Comparison of ENCODE assay signal across 14 cellular contexts in genomic region chr12:117360551-117361311, GRCh38. TPM values are rescaled to one million over a fixed set of nuclear protein-coding genes. Genes with fewer than 3 reads are reported as not detected.
DNase-seq lines count a peak whose midpoint lies in the region; ATAC-seq and TF ChIP-seq lines count a peak whose summit lies in the region.
"Had no signal": no experiment of that assay in that cellular context is flagged by ENCODE, and none has a peak within 500 bp of the region (broad histone marks: within the 10 kb centered on the region; RNA-seq: fewer than 3 reads in every experiment).

No MANE protein-coding gene starts in this region.

- 0 to 1% methylated on average over 8 to 73 of the region's 86 CpGs for WGBS in tibial nerve, 2 donors

- ATAC-seq in lower lobe of right lung = no peak
- ATAC-seq in activated CD8-positive, alpha-beta memory T cell treated with anti-CD3 and anti-CD28 coated beads, Interleukin-2, amount 10 ng/mL, durations not matched to agents 7 days and 5 days = no peak
- ATAC-seq: activated CD4-positive, alpha-beta T cell treated with anti-CD3 and anti-CD28 coated beads for 36 hours; body of pancreas; left lobe of liver had no signal

- H3K4me3 ChIP-seq in breast epithelium (peak overlapping the region in 2 of 3 donors; percentile 40 to 53), lower lobe of right lung (peak overlapping the region; percentile 40), tibial nerve (peak overlapping the region in 3 of 4 donors; percentile 24 to 46 (median 25))
- H3K4me3 ChIP-seq: body of pancreas, MG63 had no signal

- H3K36me3 Mint-ChIP-seq in MCF 10A (ENCODE audit: insufficient read depth, unreplicated experiment) = no peaks in the 10 kb centered on the region
- no peaks in the 10 kb centered on the region for H3K36me3 Mint-ChIP-seq in activated CD8-positive, alpha-beta memory T cell treated with anti-CD3 and anti-CD28 coated beads, Interleukin-2, amount 10 ng/mL, durations not matched to agents 7 days and 5 days

- H3K27me3 Mint-ChIP-seq in MCF 10A (ENCODE audit: insufficient read depth, unreplicated experiment) = peaks cover 38% of the 10 kb centered on the region
- peaks cover 51% of the 10 kb centered on the region for H3K27me3 Mint-ChIP-seq in activated CD8-positive, alpha-beta memory T cell treated with anti-CD3 and anti-CD28 coated beads, Interleukin-2, amount 10 ng/mL, durations not matched to agents 7 days and 5 days

- no peaks in the 10 kb centered on the region for H3K4me1 ChIP-seq in breast epithelium
- no peaks in the 10 kb centered on the region for H3K4me1 ChIP-seq in lower lobe of right lung
- peaks cover 0 to 3% (median 0%) of the 10 kb centered on the region in 4 donors for H3K4me1 ChIP-seq in tibial nerve

- no peaks in the 10 kb centered on the region for H3K9me3 Mint-ChIP-seq in MCF 10A (ENCODE audit: unreplicated experiment)
- no peaks in the 10 kb centered on the region for H3K9me3 Mint-ChIP-seq in activated CD8-positive, alpha-beta memory T cell treated with anti-CD3 and anti-CD28 coated beads, Interleukin-2, amount 10 ng/mL, durations not matched to agents 7 days and 5 days (ENCODE audit: low read depth)
- H3K9me3 Mint-ChIP-seq: activated T-helper 1 cell treated with anti-CD3 and anti-CD28 coated beads, Interleukin-12 subunit alpha, Interleukin-12 subunit beta, Interleukin-2, Interleukin-4 antibody, amounts not matched to agents 30 ng/mL and 10 ng/mL and 1 ng/mL, durations not matched to agents 14 hours and 24 hours and 36 hours had no signal

- CTCF ChIA-PET in MCF 10A (lab: Yijun Ruan, JAX) = interaction anchor here (0.6 to 3.5 kb wide), 4 partner anchors 9 to 477 kb away, joined by 3 to 12 read pairs (median 4); no protein-coding TSS in a partner anchor
- CTCF ChIA-PET in activated CD8-positive, alpha-beta memory T cell treated with anti-CD3 and anti-CD28 coated beads, Interleukin-2, amount 10 ng/mL, durations not matched to agents 7 days and 5 days (lab: Charles Lee) = no interaction called here

- H3K4me1 Mint-ChIP-seq in MCF 10A (ENCODE audit: insufficient read depth, unreplicated experiment) = peaks cover 7% of the 10 kb centered on the region
- H3K4me1 Mint-ChIP-seq in activated CD8-positive, alpha-beta memory T cell treated with anti-CD3 and anti-CD28 coated beads, Interleukin-2, amount 10 ng/mL, durations not matched to agents 7 days and 5 days = no peaks in the 10 kb centered on the region
- H3K4me1 Mint-ChIP-seq: activated CD4-positive, alpha-beta T cell treated with anti-CD3 and anti-CD28 coated beads for 36 hours had no signal

- TF ChIP-seq POLR2A in breast epithelium (IDR thresholded peaks at IDR 0.05) (no peak), tibial nerve (IDR thresholded peaks at IDR 0.05) (no peak)

- no peak overlapping the region for H3K27ac ChIP-seq in breast epithelium
- H3K27ac ChIP-seq in lower lobe of right lung = no peak overlapping the region
- H3K27ac ChIP-seq in tibial nerve = peak overlapping the region in 1 of 4 donors; percentile 50
- H3K27ac ChIP-seq: body of pancreas had no signal

- H3K9me3 ChIP-seq in breast epithelium = no peaks in the 10 kb centered on the region
- no peaks in the 10 kb centered on the region for H3K9me3 ChIP-seq in lower lobe of right lung
- H3K9me3 ChIP-seq in tibial nerve = no peaks in the 10 kb centered on the region
- H3K9me3 ChIP-seq: body of pancreas, MG63 had no signal

- intact Hi-C loops in breast epithelium (cut with DNase I; ENCODE audit: low total_unique reads) = loop anchor here (5.0 to 10.0 kb wide), 2 partner anchors 234 to 1752 kb away; no protein-coding TSS in a partner anchor
- intact Hi-C loops in MCF 10A (cut with micrococcal nuclease) = no loop called here
- intact Hi-C loops in lower lobe of right lung (cut with DNase I) = no loop called here

- no peak overlapping the region for H3K27ac Mint-ChIP-seq in MCF 10A (ENCODE audit: low read depth, unreplicated experiment)
- H3K27ac Mint-ChIP-seq in activated CD8-positive, alpha-beta memory T cell treated with anti-CD3 and anti-CD28 coated beads, Interleukin-2, amount 10 ng/mL, durations not matched to agents 7 days and 5 days = no peak overlapping the region
- H3K27ac Mint-ChIP-seq: activated CD4-positive, alpha-beta T cell treated with anti-CD3 and anti-CD28 coated beads for 36 hours; activated T-helper 1 cell treated with anti-CD3 and anti-CD28 coated beads, Interleukin-12 subunit alpha, Interleukin-12 subunit beta, Interleukin-2, Interleukin-4 antibody, amounts not matched to agents 30 ng/mL and 10 ng/mL and 1 ng/mL, durations not matched to agents 14 hours and 24 hours and 36 hours had no signal

- TF ChIP-seq EP300 in tibial nerve (IDR thresholded peaks at IDR 0.05) = no peak

- BruUV-seq in MCF 10A (replicated peaks; lab: Mats Ljungman, UMichigan) = no TSS peak

- H3K27me3 ChIP-seq in breast epithelium (peaks cover 0 to 78% of the 10 kb centered on the region in 2 donors), lower lobe of right lung (ENCODE audit: low read depth) (peaks cover 67% of the 10 kb centered on the region), tibial nerve (peaks cover 0 to 37% of the 10 kb centered on the region in 2 donors)
- H3K27me3 ChIP-seq: body of pancreas had no signal

- DNase-seq in breast epithelium (ENCODE audit: low spot score in 2 of 2) = no peak
- DNase-seq in MCF 10A (ENCODE audit: unreplicated experiment) = no peak
- DNase-seq in ecto neural progenitor cell (ENCODE audit: low spot score) = peak; percentile 63
- DNase-seq in lower lobe of right lung = no peak
- no peak for DNase-seq in tibial nerve (ENCODE audit: low spot score in 2 of 2)
- no peak for DNase-seq in stimulated activated CD4-positive, alpha-beta T cell treated with anti-CD3 and anti-CD28 coated beads, Interleukin-1b, Interleukin-23, amount 100 ng/mL, for 48 hours
- no peak for DNase-seq in SHP77 (lab: John Stamatoyannopoulos, UW)
- DNase-seq in activated CD8-positive, alpha-beta memory T cell treated with anti-CD3 and anti-CD28 coated beads, Interleukin-2, amount 10 ng/mL, durations not matched to agents 7 days and 5 days = no peak
- DNase-seq: activated CD4-positive, alpha-beta T cell treated with anti-CD3 and anti-CD28 coated beads for 36 hours; body of pancreas; MG63; NCI-H82 had no signal

- no peak overlapping the region for H3K4me3 Mint-ChIP-seq in MCF 10A (ENCODE audit: unreplicated experiment)
- no peak overlapping the region for H3K4me3 Mint-ChIP-seq in activated CD8-positive, alpha-beta memory T cell treated with anti-CD3 and anti-CD28 coated beads, Interleukin-2, amount 10 ng/mL, durations not matched to agents 7 days and 5 days
- H3K4me3 Mint-ChIP-seq: activated CD4-positive, alpha-beta T cell treated with anti-CD3 and anti-CD28 coated beads for 36 hours; activated T-helper 1 cell treated with anti-CD3 and anti-CD28 coated beads, Interleukin-12 subunit alpha, Interleukin-12 subunit beta, Interleukin-2, Interleukin-4 antibody, amounts not matched to agents 30 ng/mL and 10 ng/mL and 1 ng/mL, durations not matched to agents 14 hours and 24 hours and 36 hours had no signal

- no peak for TF ChIP-seq CTCF in breast epithelium (IDR thresholded peaks at IDR 0.05)
- TF ChIP-seq CTCF in MCF 10A (IDR thresholded peaks at IDR 0.05; ENCODE audit: unreplicated experiment) = no peak
- TF ChIP-seq CTCF in lower lobe of right lung (IDR thresholded peaks at IDR 0.05) = no peak
- TF ChIP-seq CTCF in tibial nerve (IDR thresholded peaks at IDR 0.05) = no peak

- no peaks in the 10 kb centered on the region for H3K36me3 ChIP-seq in breast epithelium
- H3K36me3 ChIP-seq in lower lobe of right lung = no peaks in the 10 kb centered on the region
- H3K36me3 ChIP-seq in tibial nerve = no peaks in the 10 kb centered on the region
- H3K36me3 ChIP-seq: MG63 had no signal

- POLR2A ChIA-PET in MCF 10A (lab: Yijun Ruan, JAX) = no interaction called here

RNA-seq across cellular contexts. Expression of gene NOS1, which starts 0.7 kb away (rescaled TPM):
- total RNA-seq in breast epithelium (under 1 TPM in 2 of 3 donors, not detected in 1; under 0.01 to 0.16 TPM), MCF 10A (2022) (not detected in 2 replicates), lower lobe of right lung (3.5 TPM), tibial nerve (10 to 100 TPM in 3 of 4 donors, 1 to 10 TPM in 1; 6.9 to 32.4 (median 28.1) TPM)
- total RNA-seq in activated CD8-positive, alpha-beta memory T cell treated with anti-CD3 and anti-CD28 coated beads, Interleukin-2, amount 10 ng/mL, durations not matched to agents 7 days and 5 days = not detected
- total RNA-seq: activated CD4-positive, alpha-beta T cell treated with anti-CD3 and anti-CD28 coated beads for 36 hours; activated T-helper 1 cell treated with anti-CD3 and anti-CD28 coated beads, Interleukin-12 subunit alpha, Interleukin-12 subunit beta, Interleukin-2, Interleukin-4 antibody, amounts not matched to agents 30 ng/mL and 10 ng/mL and 1 ng/mL, durations not matched to agents 14 hours and 24 hours and 36 hours had no signal
